ENCODE assay signal across 16 cellular contexts in the genomic region with DNA sequence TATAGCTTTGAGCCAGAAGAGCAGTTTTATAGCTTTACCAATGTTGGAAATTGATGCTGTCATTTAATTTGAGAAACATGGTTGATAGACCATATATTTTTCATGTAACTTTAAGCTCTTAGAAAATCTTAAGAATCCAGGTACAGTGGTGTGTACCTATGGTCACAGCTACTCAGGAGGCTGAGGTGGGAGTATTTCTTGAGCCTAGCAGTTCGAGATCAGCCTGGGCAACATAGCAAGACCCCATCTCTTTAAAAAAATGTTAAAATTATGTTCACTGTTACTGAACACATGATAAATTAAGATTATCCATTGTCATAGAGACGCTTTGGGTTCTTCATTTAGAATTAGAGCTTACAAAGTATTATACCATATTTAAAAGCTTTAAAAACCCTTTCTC. TPM values are rescaled to one million over a fixed set of nuclear protein-coding genes. Genes with fewer than 3 reads are reported as not detected.
A peak's percentile ranks its signal among the peaks of the same experiment; 100 is the strongest.
DNase-seq lines count a peak whose midpoint lies in the region; ATAC-seq, FAIRE-seq and TF ChIP-seq lines count a peak whose summit lies in the region.
"Had no signal": no experiment of that assay in that cellular context is flagged by ENCODE, and none has a peak within 500 bp of the region (broad histone marks: within the 10 kb centered on the region; RNA-seq: fewer than 3 reads in every experiment).

No MANE protein-coding gene starts in this region.

- no peak overlapping the region for H3K9ac ChIP-seq in GM23248

- H3K27me3 ChIP-seq in GM23248 (replicated peaks; ENCODE audit: insufficient read depth), result no peaks in the 10 kb centered on the region
- H3K27me3 ChIP-seq in WERI-Rb-1 (ENCODE audit: insufficient read depth, low read depth, severe bottlenecking), result no peaks in the 10 kb centered on the region

- 76 to 89% methylated on average over 2 of the region's 2 CpGs for WGBS in GM23248 (ENCODE audit: low coverage in 1 of 2, low lambda C conversion rate in 2 of 2, missing lambda C conversion rate in 2 of 2), 2 experiments

- no peaks in the 10 kb centered on the region for H4K20me1 ChIP-seq in GM23248 (ENCODE audit: insufficient read depth)

- TF ChIP-seq CTCF in WERI-Rb-1 (IDR thresholded peaks at IDR 0.05; ENCODE audit: low read depth, low read length) (no peak), glutamatergic neuron (IDR thresholded peaks at IDR 0.05; ENCODE audit: partially characterized antibody, unreplicated experiment) (no peak)

- H3K27ac Mint-ChIP-seq in glutamatergic neuron (ENCODE audit: unreplicated experiment), result peak overlapping the region; percentile 99
- H3K27ac Mint-ChIP-seq: CD8-positive, alpha-beta T cell; GM23338 had no signal

- H3K36me3 Mint-ChIP-seq in glutamatergic neuron (ENCODE audit: unreplicated experiment), result no peaks in the 10 kb centered on the region
- H3K36me3 Mint-ChIP-seq: CD4-positive, CD25-positive, alpha-beta regulatory T cell; CD8-positive, alpha-beta T cell had no signal

- no peak overlapping the region for H3K4me3 ChIP-seq in GM23248
- no peak overlapping the region for H3K4me3 ChIP-seq in WERI-Rb-1 (ENCODE audit: low read depth, low read length)
- H3K4me3 ChIP-seq: GM12878, GM23338, HAP-1 had no signal

- TF ChIP-seq POLR2A in H54 (IDR thresholded peaks at IDR 0.05; ENCODE audit: low read depth, low read length), result no peak

- peaks cover 23% of the 10 kb centered on the region for H3K4me1 ChIP-seq in GM23248 (ENCODE audit: insufficient read depth)
- H3K4me1 ChIP-seq: HAP-1 had no signal

- H3K4me3 Mint-ChIP-seq in glutamatergic neuron (ENCODE audit: unreplicated experiment), result no peak overlapping the region
- H3K4me3 Mint-ChIP-seq: CD4-positive, CD25-positive, alpha-beta regulatory T cell; CD8-positive, alpha-beta T cell; GM23338 had no signal

- FAIRE-seq in H54 (lab: Jason Lieb, UNC), result peak; percentile 52
- FAIRE-seq: GM12878 had no signal

- H3K9me2 ChIP-seq in GM23248 (ENCODE audit: insufficient read depth), result no peaks in the 10 kb centered on the region

- DNase-seq in GM23248 (no peak), H54 (ENCODE audit: insufficient read length, low spot score) (no peak), WERI-Rb-1 (no peak), glutamatergic neuron (no peak), C1 segment of cervical spinal cord (lab: John Stamatoyannopoulos, UW) (no peak)
- DNase-seq: Caco-2; CD4-positive, CD25-positive, alpha-beta regulatory T cell; CD8-positive, alpha-beta T cell; DMS153; EL; GDM1 had no signal

- no peak overlapping the region for H3K27ac ChIP-seq in GM23248
- peak overlapping the region; percentile 38; the same call in 1 of the 2 replicates for H3K27ac ChIP-seq in WERI-Rb-1
- H3K27ac ChIP-seq: C4-2B had no signal

- no peak overlapping the region for H3K4me2 ChIP-seq in GM23248 (ENCODE audit: unreplicated experiment)
- H3K4me2 ChIP-seq: GM23338 had no signal

- H3K9me3 ChIP-seq in GM23248 (ENCODE audit: low read depth), result no peaks in the 10 kb centered on the region
- H3K9me3 ChIP-seq in WERI-Rb-1 (ENCODE audit: severe bottlenecking), result no peaks in the 10 kb centered on the region
- H3K9me3 ChIP-seq: Caco-2, HAP-1 had no signal

- no peak for ATAC-seq in HG03354 (IDR thresholded peaks at IDR 0.05; ENCODE audit: poor library complexity, severe bottlenecking, unreplicated experiment)
- ATAC-seq: CD8-positive, alpha-beta T cell; GM12878; GM23338 had no signal

- peaks cover 8% of the 10 kb centered on the region; the same call in 1 of the 2 replicates for H3F3A ChIP-seq in GM23248 (ENCODE audit: insufficient read depth)

- H3K27me3 Mint-ChIP-seq in glutamatergic neuron (ENCODE audit: unreplicated experiment), result peaks cover 8% of the 10 kb centered on the region

- H2AFZ ChIP-seq in GM23248, result peak overlapping the region; percentile 6; the same call in 1 of the 2 replicates
- H2AFZ ChIP-seq: GM23338 had no signal

- H3K79me2 ChIP-seq in GM23248 (ENCODE audit: insufficient read depth), result peaks cover 100% of the 10 kb centered on the region

- peaks cover 16% of the 10 kb centered on the region for H3K9me3 Mint-ChIP-seq in glutamatergic neuron (ENCODE audit: unreplicated experiment)
- H3K9me3 Mint-ChIP-seq: CD4-positive, CD25-positive, alpha-beta regulatory T cell; CD8-positive, alpha-beta T cell; GM23338 had no signal

- no peaks in the 10 kb centered on the region for H3K36me3 ChIP-seq in GM23248 (ENCODE audit: low read depth)
- no peaks in the 10 kb centered on the region for H3K36me3 ChIP-seq in WERI-Rb-1
- H3K36me3 ChIP-seq: HAP-1 had no signal

- in situ Hi-C loops in GM23248 (cut with MboI), result no loop called here

- H3K4me1 Mint-ChIP-seq in glutamatergic neuron (ENCODE audit: low read depth, unreplicated experiment), result peaks cover 46% of the 10 kb centered on the region

RNA-seq across cellular contexts. Expression of a gene that starts 18.2 kb away (rescaled TPM):
- 72.1 and 76.6 TPM in 2 replicates for total RNA-seq in GM23248 (2014; rRNA removed; shearing (Covaris generic))
- polyA plus RNA-seq in GM23248 (2016; fragmentation: Nextera tagmentation; extraction: Ambion mirVana), result 66.1 and 69.9 TPM in 2 replicates
- total RNA-seq in glutamatergic neuron (ENCODE audit: unreplicated experiment), result 47.1 TPM
